ENCODE assay signal across 20 cellular contexts in genomic region chr3:54691230-54691900, GRCh38.
DNase-seq lines count a peak whose midpoint lies in the region; ATAC-seq, FAIRE-seq and TF ChIP-seq lines count a peak whose summit lies in the region.
"Had no signal": no experiment of that assay in that cellular context is flagged by ENCODE, and none has a peak within 500 bp of the region (broad histone marks: within the 10 kb centered on the region; RNA-seq: fewer than 3 reads in every experiment).

No MANE protein-coding gene starts in this region.

- TF ChIP-seq CTCF in nephron (IDR thresholded peaks at IDR 0.05; ENCODE audit: unreplicated experiment in 3 of 3): no peak
- no peak for TF ChIP-seq CTCF in gastroesophageal sphincter (IDR thresholded peaks at IDR 0.05)

- H3K4me3 ChIP-seq in gastroesophageal sphincter: no peak overlapping the region
- H3K4me3 ChIP-seq: heart right ventricle, Peyer's patch had no signal

- no peaks in the 10 kb centered on the region for H3K36me3 ChIP-seq in gastroesophageal sphincter
- H3K36me3 ChIP-seq: heart right ventricle, Peyer's patch had no signal

- H3K4me1 Mint-ChIP-seq in nephron: peaks cover 16% of the 10 kb centered on the region

- no peaks in the 10 kb centered on the region for H3K9me3 Mint-ChIP-seq in nephron
- H3K9me3 Mint-ChIP-seq: activated naive CD4-positive, alpha-beta T cell treated with anti-CD3 and anti-CD28 coated beads for 36 hours had no signal

- peak overlapping the region in 2 of 3 experiments; percentile 16 to 48 for H3K27ac Mint-ChIP-seq in nephron
- H3K27ac Mint-ChIP-seq: activated naive CD4-positive, alpha-beta T cell treated with anti-CD3 and anti-CD28 coated beads for 36 hours had no signal

- ATAC-seq in gastroesophageal sphincter: no peak
- ATAC-seq in HG02678 (IDR thresholded peaks at IDR 0.05; ENCODE audit: unreplicated experiment): no peak

- H3K4me1 ChIP-seq in gastroesophageal sphincter: no peaks in the 10 kb centered on the region
- H3K4me1 ChIP-seq: Peyer's patch had no signal

- no peak for FAIRE-seq in GM19239 (lab: Jason Lieb, UNC)
- FAIRE-seq: TTC549 had no signal

- no peaks in the 10 kb centered on the region for H3K9me3 ChIP-seq in gastroesophageal sphincter
- H3K9me3 ChIP-seq: heart right ventricle, Peyer's patch had no signal

- H3K4me3 Mint-ChIP-seq in nephron: no peak overlapping the region
- H3K4me3 Mint-ChIP-seq: activated naive CD4-positive, alpha-beta T cell treated with anti-CD3 and anti-CD28 coated beads for 36 hours had no signal

- WGBS in gastroesophageal sphincter (ENCODE audit: low coverage in 1 of 2), 2 donors: 57 to 60% methylated on average over 1 to 2 of the region's 2 CpGs

- H3K36me3 Mint-ChIP-seq in nephron (ENCODE audit: low read depth): no peaks in the 10 kb centered on the region

- H3K27ac ChIP-seq in gastroesophageal sphincter: no peak overlapping the region
- H3K27ac ChIP-seq: heart right ventricle, Peyer's patch had no signal

- peaks cover 8% of the 10 kb centered on the region for H3K27me3 Mint-ChIP-seq in nephron (ENCODE audit: low read depth)

- no peaks in the 10 kb centered on the region for H3K27me3 ChIP-seq in gastroesophageal sphincter
- H3K27me3 ChIP-seq: heart right ventricle, Peyer's patch had no signal

- TF ChIP-seq POLR2A in gastroesophageal sphincter (IDR thresholded peaks at IDR 0.05): no peak

- TF ChIP-seq EP300 in gastroesophageal sphincter (IDR thresholded peaks at IDR 0.05): no peak

- DNase-seq in COLO829 (ENCODE audit: low spot score): peak; percentile 58
- peak; percentile 32 for DNase-seq in NCI-H1048 (lab: John Stamatoyannopoulos, UW)
- peak; percentile 6 for DNase-seq in fibroblast of gingiva (ENCODE audit: low read depth)
- DNase-seq in GM19239 (ENCODE audit: insufficient read length, low spot score): no peak
- no peak for DNase-seq in activated CD4-positive, CD25-positive, alpha-beta regulatory T cell treated with anti-CD3 and anti-CD28 coated beads, Interleukin-2, amount 50 U/mL, for 72 hours
- DNase-seq: activated naive CD4-positive, alpha-beta T cell treated with anti-CD3 and anti-CD28 coated beads for 36 hours; aorta; dermis blood vessel endothelial cell; erythroblast; heart right ventricle; islet precursor cell; NCI-H1092 treated with DMSO at 0.1 percent for 48 hours; NCI-H82; Peyer's patch; stimulated activated CD4-positive, alpha-beta T cell treated with anti-CD3 and anti-CD28 coated beads, Interleukin-2, amount 100 ng/mL, for 48 hours; substantia nigra had no signal

Comparison
In these comparisons a context has a peak if more than half of its experiments do, and no peak if none do; other contexts are left out.
1. DNase-seq: peak in COLO829 (single experiment), NCI-H1048 (single experiment) and fibroblast of gingiva (single experiment); none in GM19239 (single experiment) and activated CD4-positive, CD25-positive, alpha-beta regulatory T cell treated with anti-CD3 and anti-CD28 coated beads, Interleukin-2, amount 50 U/mL, for 72 hours (single experiment).